9 cellular contexts compared by ENCODE assay signal in the genomic region with DNA sequence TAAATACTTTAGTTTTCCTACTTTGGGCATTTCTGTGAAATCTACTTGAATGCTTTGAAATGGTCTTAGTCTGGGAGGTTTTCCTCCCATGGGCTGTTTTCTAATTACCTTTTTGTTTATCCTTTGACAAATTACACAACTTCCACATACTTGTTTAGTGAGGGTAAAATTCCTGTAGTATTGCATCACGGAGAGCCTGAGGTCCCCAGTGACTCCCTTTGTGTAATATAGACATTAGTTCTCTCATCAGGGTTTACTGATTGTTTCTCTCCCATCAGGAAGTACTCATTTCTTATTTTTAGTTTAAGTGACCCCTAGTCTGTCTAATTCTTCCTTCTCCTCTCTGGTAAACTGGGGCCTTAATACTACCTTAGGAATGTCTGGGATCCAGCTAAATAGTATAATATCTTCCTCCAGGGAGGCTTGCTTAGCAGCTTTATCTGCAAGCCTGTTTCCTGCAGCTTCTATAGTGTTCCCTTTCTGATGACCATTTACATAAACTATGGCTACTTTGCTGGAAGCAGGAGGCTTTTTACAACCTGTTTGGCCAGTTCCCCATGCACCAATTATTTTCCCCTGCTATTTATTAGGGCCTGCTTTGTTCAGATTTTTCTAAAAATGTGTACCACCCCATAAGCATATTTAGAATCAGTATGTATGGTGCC.
DNase-seq lines count a peak whose midpoint lies in the region; ATAC-seq and TF ChIP-seq lines count a peak whose summit lies in the region.
"Had no signal": no experiment of that assay in that cellular context is flagged by ENCODE, and none has a peak within 500 bp of the region (broad histone marks: within the 10 kb centered on the region; RNA-seq: fewer than 3 reads in every experiment).

No MANE protein-coding gene starts in this region.

- peaks cover 30% of the 10 kb centered on the region for H3K4me1 Mint-ChIP-seq in endodermal cell

- H3K4me1 ChIP-seq in BLaER1 treated with 17β-estradiol and CSF1 and Interleukin-3, amounts not matched to agents 10 nM and 100 nM = peaks cover 0 to 93% (median 39%) of the 10 kb centered on the region in 10 experiments; a peak in 16 of 20 replicates
- H3K4me1 ChIP-seq in endodermal cell (ENCODE audit: control insufficient read depth, insufficient read depth, low read length) (peaks cover 5% of the 10 kb centered on the region), neutrophil (ENCODE audit: control insufficient read depth in 1 of 2, insufficient read depth in 1 of 2, low read depth in 1 of 2, low read length in 1 of 2) (peaks cover 67 to 69% of the 10 kb centered on the region in 2 experiments)

- peaks cover 0 to 35% (median 0%) of the 10 kb centered on the region in 11 experiments; a peak in 9 of 22 replicates for H3K9me3 ChIP-seq in BLaER1 treated with 17β-estradiol and CSF1 and Interleukin-3, amounts not matched to agents 10 nM and 100 nM (replicated peaks in 1 of 11)
- H3K9me3 ChIP-seq in endodermal cell (ENCODE audit: control insufficient read depth, low read length) (no peaks in the 10 kb centered on the region), neutrophil (no peaks in the 10 kb centered on the region)

- H3K4me3 ChIP-seq in BLaER1 treated with 17β-estradiol and CSF1 and Interleukin-3, amounts not matched to agents 10 nM and 100 nM = no peak overlapping the region
- H3K4me3 ChIP-seq in endodermal cell (ENCODE audit: low read length) = no peak overlapping the region
- peak overlapping the region in 1 of 2 experiments; percentile 31 for H3K4me3 ChIP-seq in neutrophil (ENCODE audit: low read depth in 1 of 2, low read length in 1 of 2)

- no peaks in the 10 kb centered on the region for H3K36me3 Mint-ChIP-seq in endodermal cell (ENCODE audit: low read depth)

- H4K20me1 ChIP-seq in BLaER1 treated with 17β-estradiol and CSF1 and Interleukin-3, amounts not matched to agents 10 nM and 100 nM = no peaks in the 10 kb centered on the region

- peak overlapping the region in 5 of 11 experiments; percentile 3 to 36 (median 24); a peak in 6 of 22 replicates for H3K9ac ChIP-seq in BLaER1 treated with 17β-estradiol and CSF1 and Interleukin-3, amounts not matched to agents 10 nM and 100 nM
- H3K9ac ChIP-seq in endodermal cell (ENCODE audit: extremely low read depth, low read length, poor library complexity, severe bottlenecking) = no peak overlapping the region

- peak; percentile 35; the same call in 1 of the 2 replicates for TF ChIP-seq EP300 in Ishikawa (IDR thresholded peaks at IDR 0.05; ENCODE audit: borderline replicate concordance)

- WGBS in endodermal cell (ENCODE audit: insufficient coverage in 1 of 2, insufficient read length in 1 of 2), 2 experiments = 88% methylated on average over 1 of the region's 1 CpG; no CpG with 5 or more reads in 1 of the 2 experiments

- no peaks in the 10 kb centered on the region for H3K36me3 ChIP-seq in BLaER1 treated with 17β-estradiol and CSF1 and Interleukin-3, amounts not matched to agents 10 nM and 100 nM
- H3K36me3 ChIP-seq in endodermal cell (ENCODE audit: control insufficient read depth, insufficient read depth, low read length) = no peaks in the 10 kb centered on the region
- H3K36me3 ChIP-seq in neutrophil = no peaks in the 10 kb centered on the region

- H3K27me3 Mint-ChIP-seq in endodermal cell (ENCODE audit: insufficient read depth) = peaks cover 3% of the 10 kb centered on the region

- H3K27ac ChIP-seq in BLaER1 treated with 17β-estradiol and CSF1 and Interleukin-3, amounts not matched to agents 10 nM and 100 nM = peak overlapping the region in 9 of 11 experiments; percentile 27 to 68 (median 49); a peak in 16 of 22 replicates
- H3K27ac ChIP-seq in endodermal cell (ENCODE audit: low read depth, low read length) (no peak overlapping the region), neutrophil (peak overlapping the region; percentile 93)

- DNase-seq in endodermal cell = no peak
- no peak for DNase-seq in activated gamma-delta T cell treated with Interleukin-2 at 50 U/mL for 16 hours
- DNase-seq in ureter (ENCODE audit: low spot score) = no peak
- DNase-seq in mucosa of gallbladder (ENCODE audit: low spot score) = no peak
- DNase-seq: anterior cingulate cortex had no signal

- no peak; the same call in 1 of the 2 replicates for TF ChIP-seq RAD21 in Ishikawa (IDR thresholded peaks at IDR 0.05; ENCODE audit: low read depth)

- H3K4me2 ChIP-seq in BLaER1 treated with 17β-estradiol and CSF1 and Interleukin-3, amounts not matched to agents 10 nM and 100 nM = peak overlapping the region in 10 of 11 experiments; percentile 17 to 76 (median 62); a peak in 18 of 22 replicates

- H3K9me3 Mint-ChIP-seq in endodermal cell = peaks cover 11% of the 10 kb centered on the region

- no peak for ATAC-seq in HG02973 (IDR thresholded peaks at IDR 0.05; ENCODE audit: unreplicated experiment)

- no peak overlapping the region for H3K4me3 Mint-ChIP-seq in endodermal cell

- peak overlapping the region; percentile 33 for H3K27ac Mint-ChIP-seq in endodermal cell

- no peaks in the 10 kb centered on the region for H3K27me3 ChIP-seq in BLaER1 treated with 17β-estradiol and CSF1 and Interleukin-3, amounts not matched to agents 10 nM and 100 nM
- H3K27me3 ChIP-seq in endodermal cell (ENCODE audit: control insufficient read depth, insufficient read depth, low read length, poor library complexity, severe bottlenecking) (peaks cover 7% of the 10 kb centered on the region), neutrophil (no peaks in the 10 kb centered on the region)

- TF ChIP-seq CTCF in endodermal cell (conservative IDR thresholded peaks at IDR 0.05) (no peak), neutrophil (IDR thresholded peaks at IDR 0.05) (no peak)

TF ChIP-seq in Ishikawa, 13 proteins besides CTCF, POLR2A, EP300 and RAD21:
- peak; percentile 61; the same call in 1 of the 2 replicates for TF ChIP-seq FOXM1 (IDR thresholded peaks at IDR 0.05; ENCODE audit: borderline replicate concordance, low read depth)
- TF ChIP-seq TEAD4 (IDR thresholded peaks at IDR 0.05) = peak; percentile 82
- TF ChIP-seq CREB1 (IDR thresholded peaks at IDR 0.05; ENCODE audit: low read depth) = no peak
- peak; percentile 93 for TF ChIP-seq CEBPB (IDR thresholded peaks at IDR 0.05)
